Comparison of ENCODE assay signal across 31 cellular contexts in genomic region chr2:233464531-233465240, GRCh38.
DNase-seq lines count a peak whose midpoint lies in the region; ATAC-seq and TF ChIP-seq lines count a peak whose summit lies in the region.
"Had no signal": no experiment of that assay in that cellular context is flagged by ENCODE, and none has a peak within 500 bp of the region (broad histone marks: within the 10 kb centered on the region; RNA-seq: fewer than 3 reads in every experiment).

No MANE protein-coding gene starts in this region.

- CTCF ChIA-PET in RWPE1 (lab: Yijun Ruan, JAX): interaction anchor here (0.5 kb wide), 1 partner anchor 8 kb away, joined by 3 read pairs; no protein-coding TSS in a partner anchor
- CTCF ChIA-PET in Calu3 (lab: Charles Lee): no interaction called here

- H3K36me3 ChIP-seq in BE2C (peaks cover 60% of the 10 kb centered on the region), right lobe of liver (peaks cover 0 to 34% (median 7%) of the 10 kb centered on the region in 4 donors)
- H3K36me3 ChIP-seq: ovary had no signal

- no peak for TF ChIP-seq POLR2A in right lobe of liver (IDR thresholded peaks at IDR 0.05)

- WGBS in right lobe of liver (ENCODE audit: insufficient coverage, low coverage, low lambda C conversion rate, missing lambda C conversion rate): 80% methylated on average over 8 of the region's 16 CpGs

- ATAC-seq in right lobe of liver (no peak), GM21723 (IDR thresholded peaks at IDR 0.05; ENCODE audit: unreplicated experiment) (no peak)
- no peak for ATAC-seq in stimulated activated naive B cell treated with anti-CD40 and anti-IgM and Interleukin-4, amounts not matched to agents 10 μg/mL and 1 μg/mL and 100 μg/mL, for 72 hours (replicated peaks)
- ATAC-seq: activated CD8-positive, alpha-beta memory T cell treated with anti-CD3 and anti-CD28 coated beads, Interleukin-2, amount 10 ng/mL, durations not matched to agents 7 days and 5 days; activated naive CD4-positive, alpha-beta T cell treated with anti-CD3 and anti-CD28 coated beads, Interleukin-2, amount 50 U/mL, for 72 hours; effector memory CD8-positive, alpha-beta T cell; left lobe of liver; naive thymus-derived CD4-positive, alpha-beta T cell; stimulated activated naive CD8-positive, alpha-beta T cell treated with anti-CD3 and anti-CD28 coated beads, Interleukin-15, Interleukin-2, amounts not matched to agents 100 U/mL and 50 U/mL, for 24 hours had no signal

- peak overlapping the region; percentile 63 for H3K27ac ChIP-seq in RWPE1
- no peak overlapping the region for H3K27ac ChIP-seq in right lobe of liver
- H3K27ac ChIP-seq: C4-2B, coronary artery, esophagus muscularis mucosa, ovary, right atrium auricular region, VCaP had no signal

- H3K4me3 Mint-ChIP-seq in stimulated activated naive B cell treated with anti-CD40 and anti-IgM and Interleukin-4, amounts not matched to agents 10 μg/mL and 1 μg/mL and 100 μg/mL, for 72 hours: no peak overlapping the region
- H3K4me3 Mint-ChIP-seq in Calu3 (ENCODE audit: low read depth, unreplicated experiment): no peak overlapping the region
- H3K4me3 Mint-ChIP-seq: activated CD4-positive, alpha-beta T cell treated with anti-CD3 and anti-CD28 coated beads, Interleukin-2, amount 10 ng/mL, durations not matched to agents 7 days and 5 days; activated CD8-positive, alpha-beta memory T cell treated with anti-CD3 and anti-CD28 coated beads, Interleukin-2, amount 10 ng/mL, durations not matched to agents 7 days and 5 days; effector memory CD8-positive, alpha-beta T cell; H9; mesothelial cell of epicardium; naive thymus-derived CD4-positive, alpha-beta T cell had no signal

- intact Hi-C loops in right lobe of liver (cut with DNase I): no loop called here
- intact Hi-C loops in Calu3 (cut with micrococcal nuclease; ENCODE audit: unreplicated experiment): no loop called here

- no TSS peak for BruUV-seq in Calu3 (replicated peaks; lab: Mats Ljungman, UMichigan)

- H3K27me3 Mint-ChIP-seq in stimulated activated naive B cell treated with anti-CD40 and anti-IgM and Interleukin-4, amounts not matched to agents 10 μg/mL and 1 μg/mL and 100 μg/mL, for 72 hours: no peaks in the 10 kb centered on the region
- H3K27me3 Mint-ChIP-seq in Calu3 (ENCODE audit: unreplicated experiment): no peaks in the 10 kb centered on the region
- H3K27me3 Mint-ChIP-seq: activated CD4-positive, alpha-beta T cell treated with anti-CD3 and anti-CD28 coated beads, Interleukin-2, amount 10 ng/mL, durations not matched to agents 7 days and 5 days; activated CD8-positive, alpha-beta memory T cell treated with anti-CD3 and anti-CD28 coated beads, Interleukin-2, amount 10 ng/mL, durations not matched to agents 7 days and 5 days; effector memory CD8-positive, alpha-beta T cell; naive thymus-derived CD4-positive, alpha-beta T cell had no signal

- peaks cover 63 to 69% of the 10 kb centered on the region in 2 donors for H3K36me3 Mint-ChIP-seq in stimulated activated naive B cell treated with anti-CD40 and anti-IgM and Interleukin-4, amounts not matched to agents 10 μg/mL and 1 μg/mL and 100 μg/mL, for 72 hours
- peaks cover 39% of the 10 kb centered on the region for H3K36me3 Mint-ChIP-seq in Calu3 (ENCODE audit: insufficient read depth, unreplicated experiment)

- H3K27ac Mint-ChIP-seq in stimulated activated naive B cell treated with anti-CD40 and anti-IgM and Interleukin-4, amounts not matched to agents 10 μg/mL and 1 μg/mL and 100 μg/mL, for 72 hours: peak overlapping the region; percentile 83
- H3K27ac Mint-ChIP-seq in Calu3 (ENCODE audit: unreplicated experiment): no peak overlapping the region
- H3K27ac Mint-ChIP-seq: activated CD4-positive, alpha-beta T cell treated with anti-CD3 and anti-CD28 coated beads, Interleukin-2, amount 10 ng/mL, durations not matched to agents 7 days and 5 days; activated CD8-positive, alpha-beta memory T cell treated with anti-CD3 and anti-CD28 coated beads, Interleukin-2, amount 10 ng/mL, durations not matched to agents 7 days and 5 days; effector memory CD8-positive, alpha-beta T cell; mesothelial cell of epicardium had no signal

- TF ChIP-seq CTCF in BE2C (IDR thresholded peaks at IDR 0.05; ENCODE audit: low read depth, low read length) (no peak), RWPE1 (conservative IDR thresholded peaks at IDR 0.05; ENCODE audit: low read depth) (no peak), right lobe of liver (IDR thresholded peaks at IDR 0.05) (no peak), Calu3 (IDR thresholded peaks at IDR 0.05; ENCODE audit: unreplicated experiment) (no peak)

- H3K4me3 ChIP-seq in BE2C (ENCODE audit: low read depth, low read length) (no peak overlapping the region), right lobe of liver (no peak overlapping the region)
- H3K4me3 ChIP-seq: coronary artery, esophagus muscularis mucosa, ovary, right atrium auricular region had no signal

- peak; percentile 3 for DNase-seq in BE2C
- no peak for DNase-seq in RWPE1 (ENCODE audit: low spot score)
- peak in 2 of 3 donors; percentile 5 to 42 for DNase-seq in right lobe of liver
- no peak for DNase-seq in stimulated activated naive B cell treated with anti-CD40 and anti-IgM and Interleukin-4, amounts not matched to agents 10 μg/mL and 1 μg/mL and 100 μg/mL, for 72 hours
- no peak for DNase-seq in kidney tubule cell (ENCODE audit: low spot score)
- DNase-seq in Calu3: no peak
- DNase-seq: activated CD4-positive, alpha-beta T cell treated with anti-CD3 and anti-CD28 coated beads, Interleukin-2, amount 10 ng/mL, durations not matched to agents 7 days and 5 days; activated CD8-positive, alpha-beta memory T cell treated with anti-CD3 and anti-CD28 coated beads, Interleukin-2, amount 10 ng/mL, durations not matched to agents 7 days and 5 days; anterior cingulate cortex; effector memory CD8-positive, alpha-beta T cell; foreskin melanocyte; H9; hippocampal formation; naive thymus-derived CD4-positive, alpha-beta T cell; NCI-H1105; NCI-H187 treated with DMSO at 0.1 percent for 48 hours; NCI-H2171 treated with DMSO at 0.1 percent for 48 hours; NCI-H524 treated with DMSO at 0.1 percent for 48 hours; SHP77; stimulated activated CD4-positive, alpha-beta T cell treated with anti-CD3 and anti-CD28 coated beads, Interleukin-12 subunit alpha, Interleukin-12 subunit beta, amount 100 ng/mL, for 4 hours; stimulated activated naive CD8-positive, alpha-beta T cell treated with anti-CD3 and anti-CD28 coated beads, Interleukin-15, Interleukin-2, amounts not matched to agents 100 U/mL and 50 U/mL, for 24 hours had no signal

- POLR2A ChIA-PET in RWPE1 (lab: Yijun Ruan, JAX; ENCODE audit: low non-redundant PET): no interaction called here

- peaks cover 1% of the 10 kb centered on the region; the same call in 1 of the 2 replicates for H3K4me1 ChIP-seq in BE2C
- no peaks in the 10 kb centered on the region for H3K4me1 ChIP-seq in right lobe of liver

- H3K9me3 Mint-ChIP-seq in stimulated activated naive B cell treated with anti-CD40 and anti-IgM and Interleukin-4, amounts not matched to agents 10 μg/mL and 1 μg/mL and 100 μg/mL, for 72 hours: no peaks in the 10 kb centered on the region
- H3K9me3 Mint-ChIP-seq in Calu3 (ENCODE audit: low read depth, unreplicated experiment): no peaks in the 10 kb centered on the region
- H3K9me3 Mint-ChIP-seq: activated CD4-positive, alpha-beta T cell treated with anti-CD3 and anti-CD28 coated beads, Interleukin-2, amount 10 ng/mL, durations not matched to agents 7 days and 5 days; activated naive CD4-positive, alpha-beta T cell treated with anti-CD3 and anti-CD28 coated beads, Interleukin-2, amount 50 U/mL, for 72 hours; effector memory CD8-positive, alpha-beta T cell; H9; mesothelial cell of epicardium; naive thymus-derived CD4-positive, alpha-beta T cell had no signal

- H3K9me3 ChIP-seq in BE2C: no peaks in the 10 kb centered on the region
- H3K9me3 ChIP-seq in right lobe of liver: no peaks in the 10 kb centered on the region
- H3K9me3 ChIP-seq: esophagus muscularis mucosa, ovary, right atrium auricular region had no signal

- peaks cover 0 to 3% of the 10 kb centered on the region in 2 donors for H3K4me1 Mint-ChIP-seq in stimulated activated naive B cell treated with anti-CD40 and anti-IgM and Interleukin-4, amounts not matched to agents 10 μg/mL and 1 μg/mL and 100 μg/mL, for 72 hours
- peaks cover 19% of the 10 kb centered on the region for H3K4me1 Mint-ChIP-seq in Calu3 (ENCODE audit: low read depth, unreplicated experiment)
- H3K4me1 Mint-ChIP-seq: activated CD4-positive, alpha-beta T cell treated with anti-CD3 and anti-CD28 coated beads, Interleukin-2, amount 10 ng/mL, durations not matched to agents 7 days and 5 days; activated CD8-positive, alpha-beta memory T cell treated with anti-CD3 and anti-CD28 coated beads, Interleukin-2, amount 10 ng/mL, durations not matched to agents 7 days and 5 days; H9; naive thymus-derived CD4-positive, alpha-beta T cell had no signal

- H3K27me3 ChIP-seq in BE2C: no peaks in the 10 kb centered on the region
- no peaks in the 10 kb centered on the region for H3K27me3 ChIP-seq in right lobe of liver
- H3K27me3 ChIP-seq: esophagus muscularis mucosa, ovary, right atrium auricular region had no signal

Comparison
In these comparisons a context has a peak if more than half of its experiments do, and no peak if none do; other contexts are left out.
1. DNase-seq: peak in BE2C (single experiment) and right lobe of liver (2 of 3); none in RWPE1 (single experiment), stimulated activated naive B cell treated with anti-CD40 and anti-IgM and Interleukin-4, amounts not matched to agents 10 μg/mL and 1 μg/mL and 100 μg/mL, for 72 hours (single experiment), kidney tubule cell (single experiment) and Calu3 (single experiment).